Comparison of ENCODE assay signal across 8 cellular contexts in genomic region chr14:74712499-74713394, GRCh38. TPM values are rescaled to one million over a fixed set of nuclear protein-coding genes. Genes with fewer than 3 reads are reported as not detected.
DNase-seq lines count a peak whose midpoint lies in the region; ATAC-seq, FAIRE-seq and TF ChIP-seq lines count a peak whose summit lies in the region.

TSS of gene AREL1 (minus strand) at chr14:74713080. CDS start at chr14:74685615, 27,465 bp downstream.
TSS of gene FCF1 (plus strand) at chr14:74713144. CDS start at chr14:74713198, 54 bp downstream.

- H3K27me3 Mint-ChIP-seq in activated naive CD8-positive, alpha-beta T cell treated with anti-CD3 and anti-CD28 coated beads, Interleukin-2, amount 50 U/mL, for 24 hours, result no peaks in the 10 kb centered on the region

- peak within 1 kb of the TSS; percentile 99 for H3K27ac Mint-ChIP-seq in activated naive CD8-positive, alpha-beta T cell treated with anti-CD3 and anti-CD28 coated beads, Interleukin-2, amount 50 U/mL, for 24 hours

- peaks cover 19% of the 10 kb centered on the region for H3K36me3 Mint-ChIP-seq in activated naive CD8-positive, alpha-beta T cell treated with anti-CD3 and anti-CD28 coated beads, Interleukin-2, amount 50 U/mL, for 24 hours (ENCODE audit: low read depth)

- peaks cover 47% of the 10 kb centered on the region for H3K4me1 Mint-ChIP-seq in activated naive CD8-positive, alpha-beta T cell treated with anti-CD3 and anti-CD28 coated beads, Interleukin-2, amount 50 U/mL, for 24 hours

- no peaks in the 10 kb centered on the region for H3K9me3 Mint-ChIP-seq in activated naive CD8-positive, alpha-beta T cell treated with anti-CD3 and anti-CD28 coated beads, Interleukin-2, amount 50 U/mL, for 24 hours

- FAIRE-seq in RCC 7860 (lab: Jason Lieb, UNC), result no peak

- ATAC-seq in HG02623 (IDR thresholded peaks at IDR 0.05; ENCODE audit: unreplicated experiment) (peak; percentile 95), left ventricle myocardium superior (peak; percentile 98)
- ATAC-seq in activated naive CD8-positive, alpha-beta T cell treated with anti-CD3 and anti-CD28 coated beads, Interleukin-2, amount 50 U/mL, for 24 hours, result peak; percentile 99

- TF ChIP-seq POLR2A in GM10847 (IDR thresholded peaks at IDR 0.05; ENCODE audit: extremely low read depth, insufficient read length), result peak; percentile 83

- DNase-seq in RCC 7860 (ENCODE audit: low spot score) (peak; percentile 62), left ventricle myocardium superior (peak; percentile 70), renal cortical epithelial cell (ENCODE audit: low read depth) (peak; percentile 84), SW 1271 (lab: John Stamatoyannopoulos, UW) (no peak), NCI-H2196 treated with DMSO at 0.1 percent for 48 hours (lab: John Stamatoyannopoulos, UW; ENCODE audit: unreplicated experiment) (no peak)
- DNase-seq in activated naive CD8-positive, alpha-beta T cell treated with anti-CD3 and anti-CD28 coated beads, Interleukin-2, amount 50 U/mL, for 24 hours, result peak; percentile 83

- peak within 1 kb of the TSS; percentile 100 for H3K4me3 Mint-ChIP-seq in activated naive CD8-positive, alpha-beta T cell treated with anti-CD3 and anti-CD28 coated beads, Interleukin-2, amount 50 U/mL, for 24 hours

- intact Hi-C loops in left ventricle myocardium superior (cut with micrococcal nuclease), result no loop called here

RNA-seq across cellular contexts. Expression of gene AREL1, which starts in this region (rescaled TPM):
- total RNA-seq in left ventricle myocardium superior, result 28.1 TPM
- total RNA-seq in renal cortical epithelial cell, result 40.1 and 64.6 TPM in 2 replicates

RNA-seq across cellular contexts. Expression of gene FCF1, which starts in this region (rescaled TPM):
- total RNA-seq in left ventricle myocardium superior (38.9 TPM), renal cortical epithelial cell (35.6 and 66.0 TPM in 2 replicates)

Comparison
In these comparisons a context has a peak if more than half of its experiments do, and no peak if none do; other contexts are left out.
1. DNase-seq: peak in RCC 7860 (single experiment), activated naive CD8-positive, alpha-beta T cell treated with anti-CD3 and anti-CD28 coated beads, Interleukin-2, amount 50 U/mL, for 24 hours (single experiment), left ventricle myocardium superior (single experiment) and renal cortical epithelial cell (single experiment); none in SW 1271 (0 of 2) and NCI-H2196 treated with DMSO at 0.1 percent for 48 hours (single experiment).
2. Peak in every context shown above with its lines, with median percentiles within 50 percentile points of each other: ATAC-seq.